18 cellular contexts compared by ENCODE assay signal in the genomic region with DNA sequence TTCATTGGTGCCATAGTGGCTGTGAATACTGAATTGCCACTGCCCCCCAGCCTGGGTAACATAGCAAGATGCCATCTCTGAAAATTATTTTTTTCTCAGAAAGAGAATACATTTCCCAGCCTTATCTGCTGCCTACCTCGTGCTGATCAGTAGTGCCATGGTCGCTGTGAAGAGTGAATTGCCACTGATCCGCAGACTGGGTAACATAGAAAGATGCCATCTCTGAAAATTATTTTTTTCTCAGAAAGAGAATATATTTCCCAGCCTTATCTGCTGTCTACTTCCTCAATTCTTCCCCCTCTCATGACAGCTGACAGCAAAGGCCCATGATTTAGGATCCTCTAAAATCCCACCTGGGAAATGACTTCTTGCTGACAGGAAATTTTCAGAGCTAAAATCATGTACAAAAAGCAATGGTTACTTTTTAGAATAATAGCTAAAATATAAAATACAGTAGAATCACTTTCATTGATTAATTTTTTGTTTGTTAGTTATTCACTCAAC.
A peak's percentile ranks its signal among the peaks of the same experiment; 100 is the strongest.
DNase-seq lines count a peak whose midpoint lies in the region; ATAC-seq, FAIRE-seq and TF ChIP-seq lines count a peak whose summit lies in the region.
"Had no signal": no experiment of that assay in that cellular context is flagged by ENCODE, and none has a peak within 500 bp of the region (broad histone marks: within the 10 kb centered on the region; RNA-seq: fewer than 3 reads in every experiment).

No MANE protein-coding gene starts in this region.

- peaks cover 20% of the 10 kb centered on the region for H3K4me1 ChIP-seq in PC-9 (replicated peaks; ENCODE audit: insufficient read depth)
- H3K4me1 ChIP-seq in GM12878 (ENCODE audit: control insufficient read depth, insufficient read depth, low read length): no peaks in the 10 kb centered on the region

- POLR2A ChIA-PET in PC-9 (lab: Charles Lee; ENCODE audit: unreplicated experiment): no interaction called here
- POLR2A ChIA-PET in GM12878 (lab: Charles Lee): no interaction called here

- H3K79me2 ChIP-seq in PC-9 (ENCODE audit: low read depth) (no peaks in the 10 kb centered on the region), GM12878 (ENCODE audit: control insufficient read depth, insufficient read depth, low read length) (no peaks in the 10 kb centered on the region)

- H3K4me3 ChIP-seq in PC-9 (no peak overlapping the region), GM12878 (no peak overlapping the region)
- H3K4me3 ChIP-seq: SJCRH30 had no signal

- no peak for TF ChIP-seq POLR2A in GM12878 (IDR thresholded peaks at IDR 0.05; ENCODE audit: low read depth, low read length)

- peak overlapping the region; percentile 3; the same call in 1 of the 2 replicates for H2AFZ ChIP-seq in PC-9
- H2AFZ ChIP-seq in GM12878 (ENCODE audit: control insufficient read depth, low read depth, low read length): no peak overlapping the region

- intact Hi-C loops in PC-9 (cut with micrococcal nuclease; ENCODE audit: unreplicated experiment): no loop called here
- intact Hi-C loops in GM12878 (cut with micrococcal nuclease; ENCODE audit: unreplicated experiment): no loop called here

- RAD21 ChIA-PET in GM12878 (lab: Charles Lee; ENCODE audit: unreplicated experiment): no interaction called here

- H3K36me3 ChIP-seq in PC-9 (ENCODE audit: low read depth) (0 out of 2 replicates have a peak, but pooled peaks cover 5% of the 10 kb centered on the region), GM12878 (ENCODE audit: control insufficient read depth in 2 of 2, insufficient read depth in 2 of 2, low read length in 1 of 2) (no peaks in the 10 kb centered on the region)
- H3K36me3 ChIP-seq: SJCRH30 had no signal

- no peak for FAIRE-seq in GM12878 (lab: Jason Lieb, UNC)
- FAIRE-seq: A204.1 had no signal

- no peak overlapping the region for H3K9ac ChIP-seq in GM12878 (ENCODE audit: control insufficient read depth, insufficient read depth, low read length)

- SMC1A ChIA-PET in GM12878 (lab: Charles Lee; ENCODE audit: uncharacterized antibody, unreplicated experiment): interaction anchor here (1.0 kb wide), 1 partner anchor 16 kb away, joined by 3 read pairs; no protein-coding TSS in a partner anchor

- 0 out of 2 replicates have a peak, but pooled peaks cover 4% of the 10 kb centered on the region for H3K9me2 ChIP-seq in PC-9 (ENCODE audit: insufficient read depth)

- TF ChIP-seq CTCF in 22Rv1 (IDR thresholded peaks at IDR 0.05): no peak
- TF ChIP-seq CTCF in PC-9 (conservative IDR thresholded peaks at IDR 0.05): no peak
- TF ChIP-seq CTCF in GM12878 (IDR thresholded peaks at IDR 0.05 in 2 of 3, conservative IDR thresholded peaks at IDR 0.05 in 1 of 3; ENCODE audit: control insufficient read depth in 2 of 3, extremely low read depth in 1 of 3, insufficient read depth in 1 of 3, low read depth in 3 of 3, low read length in 3 of 3): no peak

- CTCF ChIA-PET in PC-9 (lab: Charles Lee) (no interaction called here), GM12878 (lab: Yijun Ruan, JAX) (no interaction called here)

- in situ Hi-C loops in GM12878 (cut with MboI): no loop called here

- peaks cover 8% of the 10 kb centered on the region for H3F3A ChIP-seq in PC-9 (ENCODE audit: insufficient read depth, low read depth)

- DNase-seq in PC-9 (no peak), GM12878 (ENCODE audit: low read depth, low spot score) (no peak), CD1c-positive myeloid dendritic cell (ENCODE audit: extremely low spot score) (no peak), EL (no peak), NCI-H1417 (lab: John Stamatoyannopoulos, UW) (no peak)
- DNase-seq in activated CD4-positive, alpha-beta T cell treated with anti-CD3 and anti-CD28 coated beads for 1 hour: no peak
- DNase-seq: CD4-positive, alpha-beta memory T cell; H7; HFFc6; NCI-H1105; NCI-H1694 treated with DMSO at 0.1 percent for 48 hours; NCI-H2107; NCI-H510A; NCI-H82 had no signal

- H4K20me1 ChIP-seq in PC-9 (ENCODE audit: insufficient read depth) (no peaks in the 10 kb centered on the region), GM12878 (ENCODE audit: control insufficient read depth, insufficient read depth) (no peaks in the 10 kb centered on the region)

- H3K9me3 ChIP-seq in PC-9 (ENCODE audit: insufficient read depth, low read depth) (no peaks in the 10 kb centered on the region), GM12878 (replicated peaks; ENCODE audit: control insufficient read depth, insufficient read depth, low read length) (no peaks in the 10 kb centered on the region)
- H3K9me3 ChIP-seq: SJCRH30 had no signal

- TF ChIP-seq RAD21 in GM12878 (IDR thresholded peaks at IDR 0.05; ENCODE audit: insufficient read depth, low read depth, low read length): no peak

- 53% methylated on average over 3 of the region's 3 CpGs for WGBS in GM12878 (ENCODE audit: insufficient coverage, insufficient replicate concordance, low lambda C conversion rate, missing lambda C conversion rate)

- ATAC-seq in GM18511 (IDR thresholded peaks at IDR 0.05; ENCODE audit: unreplicated experiment) (peak; percentile 16), GM12878 (peak; percentile 48)

- H3K27me3 ChIP-seq in PC-9 (ENCODE audit: insufficient read depth, low read depth) (no peaks in the 10 kb centered on the region), GM12878 (replicated peaks in 1 of 2; ENCODE audit: control insufficient read depth in 2 of 2, insufficient read depth in 2 of 2, low read length in 1 of 2) (no peaks in the 10 kb centered on the region)
- H3K27me3 ChIP-seq: SJCRH30 had no signal

- H3K4me2 ChIP-seq in PC-9: peak overlapping the region; percentile 25
- no peak overlapping the region for H3K4me2 ChIP-seq in GM12878 (ENCODE audit: control insufficient read depth, insufficient read depth)

- peak overlapping the region; percentile 62 for H3K27ac ChIP-seq in 22Rv1
- peak overlapping the region; percentile 38 for H3K27ac ChIP-seq in PC-9
- H3K27ac ChIP-seq in GM12878 (ENCODE audit: control insufficient read depth, insufficient read depth): no peak overlapping the region
- H3K27ac ChIP-seq: SJCRH30 had no signal

- BruUV-seq in PC-9 (replicated peaks; lab: Mats Ljungman, UMichigan): no TSS peak
- BruUV-seq in GM12878 (replicated peaks; lab: Mats Ljungman, UMichigan): no TSS peak

- TF ChIP-seq EP300 in GM12878 (IDR thresholded peaks at IDR 0.05; ENCODE audit: borderline replicate concordance in 1 of 2, control insufficient read depth in 1 of 2, low read depth in 2 of 2, low read length in 2 of 2): no peak

TF ChIP-seq in GM12878, 131 proteins besides CTCF, POLR2A, EP300 and RAD21:
- TF ChIP-seq PBX3 (IDR thresholded peaks at IDR 0.05; ENCODE audit: insufficient replicate concordance, low read depth, low read length): no peak
- TF ChIP-seq GABPA (IDR thresholded peaks at IDR 0.05; ENCODE audit: low read depth): no peak
- TF ChIP-seq MYB (IDR thresholded peaks at IDR 0.05; ENCODE audit: borderline replicate concordance, low read depth, low read length): no peak
